ENCODE assay signal across 27 cellular contexts in the genomic region with DNA sequence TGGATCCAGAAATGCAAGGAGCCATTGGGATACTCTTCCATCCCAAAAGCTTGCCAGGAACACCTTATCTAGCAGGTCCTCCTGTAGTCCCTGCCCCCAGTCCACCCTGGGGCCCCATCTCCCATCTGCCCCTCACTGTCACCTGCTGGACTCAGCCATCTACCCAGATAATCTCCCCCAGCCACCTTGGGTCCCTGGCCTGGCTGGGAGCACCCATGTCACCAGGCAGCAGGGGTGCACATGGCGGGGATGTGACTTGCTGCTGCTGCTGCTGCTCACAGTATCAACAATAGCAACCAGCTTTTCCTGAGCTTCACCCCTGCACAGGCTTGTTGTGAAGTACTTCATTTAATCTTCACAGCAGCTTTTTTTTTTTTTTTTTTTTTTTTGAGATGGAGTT. TPM values are rescaled to one million over a fixed set of nuclear protein-coding genes. Genes with fewer than 3 reads are reported as not detected.
"Had no signal": no experiment of that assay in that cellular context is flagged by ENCODE, and none has a peak within 500 bp of the region (broad histone marks: within the 10 kb centered on the region; RNA-seq: fewer than 3 reads in every experiment).

No MANE protein-coding gene starts in this region.

- H3K4me3 Mint-ChIP-seq: activated CD8-positive, alpha-beta T cell treated with anti-CD3 and anti-CD28 coated beads, Interleukin-2, amount 10 ng/mL, durations not matched to agents 7 days and 5 days; activated naive CD8-positive, alpha-beta T cell treated with anti-CD3 and anti-CD28 coated beads, Interleukin-2, amount 10 ng/mL, durations not matched to agents 7 days and 5 days; T-cell had no signal

- H3K27me3 ChIP-seq: adrenal gland had no signal

- DNase-seq: activated CD4-positive, alpha-beta T cell treated with anti-CD3 and anti-CD28 coated beads for 48 hours; activated CD4-positive, alpha-beta T cell treated with anti-CD3 and anti-CD28 coated beads, Interleukin-2, amount 50 U/mL, for 4 hours; activated CD4-positive, CD25-positive, alpha-beta regulatory T cell treated with anti-CD3 and anti-CD28 coated beads, Interleukin-2, amount 50 U/mL, for 72 hours; activated CD8-positive, alpha-beta memory T cell treated with anti-CD3 and anti-CD28 coated beads, Interleukin-2, amount 50 U/mL, for 48 hours; activated CD8-positive, alpha-beta T cell treated with anti-CD3 and anti-CD28 coated beads, Interleukin-2, amount 10 ng/mL, durations not matched to agents 7 days and 5 days; activated naive CD4-positive, alpha-beta T cell treated with anti-CD3 and anti-CD28 coated beads, Interleukin-2, amount 50 U/mL, for 16 hours; activated naive CD8-positive, alpha-beta T cell treated with anti-CD3 and anti-CD28 coated beads, Interleukin-2, amount 10 ng/mL, durations not matched to agents 7 days and 5 days; activated T-cell treated with anti-CD3 and anti-CD28 coated beads, Interleukin-2, amount 50 U/mL, for 1 hour; cerebellar nuclear complex; Karpas-422; MM.1S; NCI-H1105 treated with DMSO at 0.1 percent for 48 hours; NCI-H1436 treated with DMSO at 0.1 percent for 48 hours; NCI-H187; NCI-H2081; NCI-H2171; NCI-H2227 treated with DMSO at 0.1 percent for 48 hours; NCI-H446 treated with DMSO at 0.1 percent for 48 hours; NCI-H524 treated with DMSO at 0.1 percent for 48 hours; NCI-H748 treated with DMSO at 0.1 percent for 48 hours; T-helper 2 cell; T1000 had no signal

- H3K9me3 Mint-ChIP-seq: activated naive CD8-positive, alpha-beta T cell treated with anti-CD3 and anti-CD28 coated beads, Interleukin-2, amount 10 ng/mL, durations not matched to agents 7 days and 5 days; T-cell had no signal

- H3K9me3 ChIP-seq: adrenal gland had no signal

- ATAC-seq: activated CD8-positive, alpha-beta T cell treated with anti-CD3 and anti-CD28 coated beads, Interleukin-2, amount 10 ng/mL, durations not matched to agents 7 days and 5 days; Panc1; Right ventricle myocardium inferior; T-cell had no signal

- H3K4me1 Mint-ChIP-seq: activated naive CD8-positive, alpha-beta T cell treated with anti-CD3 and anti-CD28 coated beads, Interleukin-2, amount 10 ng/mL, durations not matched to agents 7 days and 5 days had no signal

- H3K27ac Mint-ChIP-seq: activated CD8-positive, alpha-beta T cell treated with anti-CD3 and anti-CD28 coated beads, Interleukin-2, amount 10 ng/mL, durations not matched to agents 7 days and 5 days; activated naive CD8-positive, alpha-beta T cell treated with anti-CD3 and anti-CD28 coated beads, Interleukin-2, amount 10 ng/mL, durations not matched to agents 7 days and 5 days; T-cell had no signal

- H3K36me3 ChIP-seq: adrenal gland had no signal

- H3K27ac ChIP-seq: SK-N-MC had no signal

- H3K4me3 ChIP-seq: adrenal gland, SK-N-MC had no signal

- H3K36me3 Mint-ChIP-seq: activated naive CD8-positive, alpha-beta T cell treated with anti-CD3 and anti-CD28 coated beads, Interleukin-2, amount 10 ng/mL, durations not matched to agents 7 days and 5 days; T-cell had no signal

RNA-seq across cellular contexts. Expression of a gene that starts 12.6 kb away (rescaled TPM):
- total RNA-seq: activated CD8-positive, alpha-beta T cell treated with anti-CD3 and anti-CD28 coated beads, Interleukin-2, amount 10 ng/mL, durations not matched to agents 7 days and 5 days; activated naive CD8-positive, alpha-beta T cell treated with anti-CD3 and anti-CD28 coated beads, Interleukin-2, amount 10 ng/mL, durations not matched to agents 7 days and 5 days had no signal

RNA-seq across cellular contexts. Expression of a gene that starts 26.9 kb away (rescaled TPM):
- total RNA-seq: activated CD8-positive, alpha-beta T cell treated with anti-CD3 and anti-CD28 coated beads, Interleukin-2, amount 10 ng/mL, durations not matched to agents 7 days and 5 days; activated naive CD8-positive, alpha-beta T cell treated with anti-CD3 and anti-CD28 coated beads, Interleukin-2, amount 10 ng/mL, durations not matched to agents 7 days and 5 days; T-cell had no signal
